In the genomic region with DNA sequence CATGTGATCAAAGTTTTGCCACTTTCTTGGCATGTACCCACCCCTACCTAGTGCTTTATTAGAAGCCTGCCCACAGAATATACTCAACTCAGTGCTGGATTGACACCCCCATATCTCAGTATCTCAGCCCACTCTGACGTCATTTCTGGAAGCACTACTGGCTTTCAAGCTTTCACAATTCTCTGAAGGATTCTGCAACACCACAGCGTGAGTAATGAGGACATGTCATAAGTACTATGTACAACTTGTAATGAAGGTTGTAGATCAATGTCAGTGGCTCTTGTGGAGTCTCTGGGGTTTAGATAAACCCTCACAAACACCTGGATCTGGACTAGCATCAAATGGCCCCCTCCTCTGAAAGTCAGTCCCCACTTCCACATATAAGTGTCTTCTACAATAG, we compare ENCODE assay signal across 12 cellular contexts. TPM values are rescaled to one million over a fixed set of nuclear protein-coding genes. Genes with fewer than 3 reads are reported as not detected.
DNase-seq lines count a peak whose midpoint lies in the region; ATAC-seq, FAIRE-seq and TF ChIP-seq lines count a peak whose summit lies in the region.
"Had no signal": no experiment of that assay in that cellular context is flagged by ENCODE, and none has a peak within 500 bp of the region (broad histone marks: within the 10 kb centered on the region; RNA-seq: fewer than 3 reads in every experiment).

No MANE protein-coding gene starts in this region.

- no peak for TF ChIP-seq EP300 in A549 (IDR thresholded peaks at IDR 0.05)

- WGBS in A549 (ENCODE audit: missing lambda C conversion rate): 34% methylated on average over 2 of the region's 2 CpGs
- 18 to 21% methylated on average over 2 of the region's 2 CpGs for WGBS in GM23248 (ENCODE audit: low coverage in 1 of 2, low lambda C conversion rate in 2 of 2, missing lambda C conversion rate in 2 of 2), 2 experiments

- H3F3A ChIP-seq in GM23248 (ENCODE audit: insufficient read depth): no peaks in the 10 kb centered on the region

- H3K4me1 Mint-ChIP-seq in osteocyte (ENCODE audit: unreplicated experiment): no peaks in the 10 kb centered on the region
- H3K4me1 Mint-ChIP-seq in activated naive CD4-positive, alpha-beta T cell treated with anti-CD3 and anti-CD28 coated beads for 36 hours (ENCODE audit: low read depth): peaks cover 2% of the 10 kb centered on the region
- H3K4me1 Mint-ChIP-seq: endodermal cell had no signal

- TF ChIP-seq RAD21 in A549 (conservative IDR thresholded peaks at IDR 0.05 in 1 of 2, IDR thresholded peaks at IDR 0.05 in 1 of 2): no peak

- no peak overlapping the region for H2AFZ ChIP-seq in GM23248

- no peak for TF ChIP-seq CTCF in A549 (IDR thresholded peaks at IDR 0.05)
- TF ChIP-seq CTCF in right atrium auricular region (IDR thresholded peaks at IDR 0.05): no peak
- no peak for TF ChIP-seq CTCF in osteocyte (IDR thresholded peaks at IDR 0.05)

- CTCF ChIA-PET in A549 (lab: Yijun Ruan, JAX): no interaction called here
- CTCF ChIA-PET in activated naive CD4-positive, alpha-beta T cell treated with anti-CD3 and anti-CD28 coated beads for 36 hours (lab: Charles Lee): no interaction called here

- in situ Hi-C loops in GM23248 (cut with MboI): no loop called here

- no peaks in the 10 kb centered on the region for H3K79me2 ChIP-seq in GM23248 (ENCODE audit: insufficient read depth)

- intact Hi-C loops in activated naive CD4-positive, alpha-beta T cell treated with anti-CD3 and anti-CD28 coated beads for 36 hours (cut with micrococcal nuclease): no loop called here

- DNase-seq in A549 (ENCODE audit: low read depth in 1 of 2, low spot score in 1 of 2): peak; percentile 5 to 22
- peak; percentile 95 for DNase-seq in GM23248
- DNase-seq in SIG-M5 (lab: John Stamatoyannopoulos, UW): peak; percentile 14
- DNase-seq in right atrium auricular region (ENCODE audit: low spot score): peak; percentile 75
- DNase-seq in stimulated activated naive CD4-positive, alpha-beta T cell (lab: John Stamatoyannopoulos, UW): no peak
- DNase-seq in osteocyte (ENCODE audit: extremely low spot score, unreplicated experiment): no peak
- DNase-seq in activated naive CD4-positive, alpha-beta T cell treated with anti-CD3 and anti-CD28 coated beads for 36 hours: no peak
- DNase-seq: activated effector memory CD4-positive, alpha-beta T cell treated with anti-CD3 and anti-CD28 coated beads, Interleukin-2, amount 50 U/mL, for 16 hours; endodermal cell; NCI-H1436; retina had no signal

- no peak overlapping the region for H3K9ac ChIP-seq in GM23248

- no peak for TF ChIP-seq POLR2A in A549 (IDR thresholded peaks at IDR 0.05; ENCODE audit: low read length)

- H3K4me2 ChIP-seq in A549: no peak overlapping the region
- no peak overlapping the region for H3K4me2 ChIP-seq in GM23248 (ENCODE audit: unreplicated experiment)

- H3K36me3 ChIP-seq in GM23248 (ENCODE audit: low read depth) (no peaks in the 10 kb centered on the region), right atrium auricular region (no peaks in the 10 kb centered on the region)

- peaks cover 31% of the 10 kb centered on the region for H3K9me3 Mint-ChIP-seq in osteocyte (ENCODE audit: unreplicated experiment)
- H3K9me3 Mint-ChIP-seq in activated naive CD4-positive, alpha-beta T cell treated with anti-CD3 and anti-CD28 coated beads for 36 hours: peaks cover 22% of the 10 kb centered on the region

- H3K9me3 ChIP-seq in A549 (peaks cover 4% of the 10 kb centered on the region; the same call in 1 of the 3 replicates), GM23248 (ENCODE audit: low read depth) (peaks cover 4% of the 10 kb centered on the region), right atrium auricular region (peaks cover 0 to 15% of the 10 kb centered on the region in 2 donors)

- no peaks in the 10 kb centered on the region for H3K9me2 ChIP-seq in GM23248 (ENCODE audit: insufficient read depth)

- H3K4me1 ChIP-seq in A549: no peaks in the 10 kb centered on the region
- H3K4me1 ChIP-seq in GM23248 (ENCODE audit: insufficient read depth): peaks cover 7% of the 10 kb centered on the region
- no peaks in the 10 kb centered on the region for H3K4me1 ChIP-seq in right atrium auricular region

- H3K4me3 ChIP-seq in A549: no peak overlapping the region
- H3K4me3 ChIP-seq in GM23248: no peak overlapping the region
- no peak overlapping the region for H3K4me3 ChIP-seq in right atrium auricular region

- POLR2A ChIA-PET in A549 (lab: Yijun Ruan, JAX): no interaction called here

- H3K4me3 Mint-ChIP-seq in osteocyte (ENCODE audit: unreplicated experiment): no peak overlapping the region
- no peak overlapping the region for H3K4me3 Mint-ChIP-seq in activated naive CD4-positive, alpha-beta T cell treated with anti-CD3 and anti-CD28 coated beads for 36 hours
- H3K4me3 Mint-ChIP-seq: endodermal cell had no signal

- no peak overlapping the region for H3K27ac Mint-ChIP-seq in osteocyte (ENCODE audit: unreplicated experiment)
- H3K27ac Mint-ChIP-seq in activated naive CD4-positive, alpha-beta T cell treated with anti-CD3 and anti-CD28 coated beads for 36 hours: no peak overlapping the region
- H3K27ac Mint-ChIP-seq: endodermal cell had no signal

- H3K27me3 ChIP-seq in GM23248 (replicated peaks; ENCODE audit: insufficient read depth) (no peaks in the 10 kb centered on the region), right atrium auricular region (no peaks in the 10 kb centered on the region)

- no peaks in the 10 kb centered on the region for H4K20me1 ChIP-seq in GM23248 (ENCODE audit: insufficient read depth)

- no peaks in the 10 kb centered on the region for H3K27me3 Mint-ChIP-seq in osteocyte (ENCODE audit: unreplicated experiment)
- H3K27me3 Mint-ChIP-seq in activated naive CD4-positive, alpha-beta T cell treated with anti-CD3 and anti-CD28 coated beads for 36 hours (ENCODE audit: low read depth): peaks cover 5% of the 10 kb centered on the region

- H3K27ac ChIP-seq in A549 (no peak overlapping the region), GM23248 (no peak overlapping the region), right atrium auricular region (no peak overlapping the region)

- no peak for FAIRE-seq in A549 (lab: Jason Lieb, UNC)

- H3K36me3 Mint-ChIP-seq in osteocyte (ENCODE audit: unreplicated experiment): peaks cover 11% of the 10 kb centered on the region
- H3K36me3 Mint-ChIP-seq in activated naive CD4-positive, alpha-beta T cell treated with anti-CD3 and anti-CD28 coated beads for 36 hours (ENCODE audit: low read depth): no peaks in the 10 kb centered on the region

- ATAC-seq in A549: 0 out of 6 replicates have a peak, but pooled peaks of 1 of the 2 experiments have one; percentile 56
- ATAC-seq in HG02610 (IDR thresholded peaks at IDR 0.05; ENCODE audit: unreplicated experiment): no peak

TF ChIP-seq in A549, 52 proteins besides CTCF, POLR2A, EP300 and RAD21 (continues in another document):
- TF ChIP-seq, protein P1, sequence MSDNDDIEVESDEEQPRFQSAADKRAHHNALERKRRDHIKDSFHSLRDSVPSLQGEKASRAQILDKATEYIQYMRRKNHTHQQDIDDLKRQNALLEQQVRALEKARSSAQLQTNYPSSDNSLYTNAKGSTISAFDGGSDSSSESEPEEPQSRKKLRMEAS (IDR thresholded peaks at IDR 0.05): no peak
- no peak for TF ChIP-seq HEYL (CRISPR knock-in tag; IDR thresholded peaks at IDR 0.05)
- TF ChIP-seq RCOR1 (IDR thresholded peaks at IDR 0.05; ENCODE audit: low read depth, low read length): no peak
- TF ChIP-seq PHF8 (IDR thresholded peaks at IDR 0.05; ENCODE audit: borderline replicate concordance, low read depth): no peak
- TF ChIP-seq, protein P2, sequence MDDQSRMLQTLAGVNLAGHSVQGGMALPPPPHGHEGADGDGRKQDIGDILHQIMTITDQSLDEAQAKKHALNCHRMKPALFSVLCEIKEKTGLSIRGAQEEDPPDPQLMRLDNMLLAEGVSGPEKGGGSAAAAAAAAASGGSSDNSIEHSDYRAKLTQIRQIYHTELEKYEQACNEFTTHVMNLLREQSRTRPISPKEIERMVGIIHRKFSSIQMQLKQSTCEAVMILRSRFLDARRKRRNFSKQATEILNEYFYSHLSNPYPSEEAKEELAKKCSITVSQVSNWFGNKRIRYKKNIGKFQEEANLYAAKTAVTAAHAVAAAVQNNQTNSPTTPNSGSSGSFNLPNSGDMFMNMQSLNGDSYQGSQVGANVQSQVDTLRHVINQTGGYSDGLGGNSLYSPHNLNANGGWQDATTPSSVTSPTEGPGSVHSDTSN (IDR thresholded peaks at IDR 0.05): no peak
- TF ChIP-seq, protein P3, sequence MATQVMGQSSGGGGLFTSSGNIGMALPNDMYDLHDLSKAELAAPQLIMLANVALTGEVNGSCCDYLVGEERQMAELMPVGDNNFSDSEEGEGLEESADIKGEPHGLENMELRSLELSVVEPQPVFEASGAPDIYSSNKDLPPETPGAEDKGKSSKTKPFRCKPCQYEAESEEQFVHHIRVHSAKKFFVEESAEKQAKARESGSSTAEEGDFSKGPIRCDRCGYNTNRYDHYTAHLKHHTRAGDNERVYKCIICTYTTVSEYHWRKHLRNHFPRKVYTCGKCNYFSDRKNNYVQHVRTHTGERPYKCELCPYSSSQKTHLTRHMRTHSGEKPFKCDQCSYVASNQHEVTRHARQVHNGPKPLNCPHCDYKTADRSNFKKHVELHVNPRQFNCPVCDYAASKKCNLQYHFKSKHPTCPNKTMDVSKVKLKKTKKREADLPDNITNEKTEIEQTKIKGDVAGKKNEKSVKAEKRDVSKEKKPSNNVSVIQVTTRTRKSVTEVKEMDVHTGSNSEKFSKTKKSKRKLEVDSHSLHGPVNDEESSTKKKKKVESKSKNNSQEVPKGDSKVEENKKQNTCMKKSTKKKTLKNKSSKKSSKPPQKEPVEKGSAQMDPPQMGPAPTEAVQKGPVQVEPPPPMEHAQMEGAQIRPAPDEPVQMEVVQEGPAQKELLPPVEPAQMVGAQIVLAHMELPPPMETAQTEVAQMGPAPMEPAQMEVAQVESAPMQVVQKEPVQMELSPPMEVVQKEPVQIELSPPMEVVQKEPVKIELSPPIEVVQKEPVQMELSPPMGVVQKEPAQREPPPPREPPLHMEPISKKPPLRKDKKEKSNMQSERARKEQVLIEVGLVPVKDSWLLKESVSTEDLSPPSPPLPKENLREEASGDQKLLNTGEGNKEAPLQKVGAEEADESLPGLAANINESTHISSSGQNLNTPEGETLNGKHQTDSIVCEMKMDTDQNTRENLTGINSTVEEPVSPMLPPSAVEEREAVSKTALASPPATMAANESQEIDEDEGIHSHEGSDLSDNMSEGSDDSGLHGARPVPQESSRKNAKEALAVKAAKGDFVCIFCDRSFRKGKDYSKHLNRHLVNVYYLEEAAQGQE (IDR thresholded peaks at IDR 0.05): no peak

RNA-seq across cellular contexts. Expression of a gene that starts 57.2 kb away (rescaled TPM):
- polyA plus RNA-seq in A549 (2011; rRNA removed) (0.27 and 0.30 TPM in 2 replicates), A549 (2017; fragmentation: RNase III; extraction: RNeasy Plus Mini Kit Qiagen cat#74134 plus additional on column Dnase treatment) (0.05 to 0.08 TPM (median 0.06 TPM) in 3 replicates), GM23248 (2016; fragmentation: Nextera tagmentation; extraction: Ambion mirVana) (4.2 TPM in 2 replicates)
- polyA plus RNA-seq in A549 (2012; cell fraction: cytosol; rRNA removed): 0.01 and 0.03 TPM in 2 replicates
- not detected in 2 replicates for polyA plus RNA-seq in A549 (2012; cell fraction: nucleus; rRNA removed)
- 0.15 and 0.17 TPM in 2 replicates for polyA minus RNA-seq in A549 (2011; rRNA and poly(A)+ RNA removed)
- total RNA-seq in GM23248 (2014; rRNA removed; shearing (Covaris generic)): 4.8 and 6.2 TPM in 2 replicates
- total RNA-seq in right atrium auricular region (1 to 10 TPM; 1.0 to 1.4 TPM), osteocyte (0.35 and 0.57 TPM in 2 replicates)
- total RNA-seq in activated naive CD4-positive, alpha-beta T cell treated with anti-CD3 and anti-CD28 coated beads for 36 hours: under 1 TPM; 0.38 to 0.62 TPM

Comparison
In these comparisons a context has a peak if more than half of its experiments do, and no peak if none do; other contexts are left out.
1. DNase-seq: peak in A549 (2 of 2), GM23248 (single experiment), SIG-M5 (single experiment) and right atrium auricular region (single experiment); none in stimulated activated naive CD4-positive, alpha-beta T cell (0 of 6), osteocyte (single experiment) and activated naive CD4-positive, alpha-beta T cell treated with anti-CD3 and anti-CD28 coated beads for 36 hours (single experiment).